Comparison of ENCODE assay signal across 8 cellular contexts in the genomic region with DNA sequence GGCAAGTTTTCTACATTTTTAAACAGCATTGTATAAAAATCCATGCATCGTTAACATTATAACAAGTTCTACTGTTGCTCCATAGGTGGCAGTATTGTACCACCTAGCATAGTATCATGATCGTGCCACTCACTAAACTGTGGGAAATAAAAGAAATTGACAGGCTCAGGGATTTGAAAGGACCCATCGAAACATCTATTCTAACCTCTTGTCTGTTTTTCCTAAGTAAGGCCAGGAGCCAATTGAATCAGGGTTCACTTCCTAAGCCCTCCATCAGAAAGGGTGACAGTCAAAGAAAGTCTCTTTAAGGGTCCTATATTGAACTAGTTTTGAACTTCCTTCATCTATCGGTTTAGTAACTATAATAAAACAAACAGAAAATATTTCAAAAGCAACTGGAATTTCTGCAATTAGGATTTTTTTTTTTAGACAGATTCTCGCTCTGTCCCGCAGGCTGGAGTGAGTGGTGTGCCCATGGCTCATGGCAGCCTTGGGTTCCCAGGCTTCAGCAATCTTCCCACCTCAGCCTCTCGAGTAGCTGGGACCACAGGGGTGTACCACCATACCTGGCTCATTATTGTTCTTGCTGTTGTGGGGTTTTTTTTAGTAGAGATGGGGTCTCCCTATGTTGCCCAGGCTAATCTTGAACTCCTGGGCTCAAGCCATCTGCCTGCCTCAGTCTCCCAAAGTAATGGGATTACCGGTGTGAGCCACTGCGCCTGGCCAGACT. TPM values are rescaled to one million over a fixed set of nuclear protein-coding genes. Genes with fewer than 3 reads are reported as not detected.
DNase-seq lines count a peak whose midpoint lies in the region; ATAC-seq and TF ChIP-seq lines count a peak whose summit lies in the region.

No MANE protein-coding gene starts in this region.

- dilution Hi-C loops in IMR-90 (cut with HindIII; ENCODE audit: low sequenced_read_pairs, unreplicated experiment) = no loop called here

- in situ Hi-C loops in IMR-90 (cut with MboI; ENCODE audit: low sequenced_read_pairs) = loop anchor here (5.0 to 25.0 kb wide), 4 partner anchors 135 to 770 kb away; no protein-coding TSS in a partner anchor

- TF ChIP-seq CTCF in IMR-90 (conservative IDR thresholded peaks at IDR 0.05; ENCODE audit: low read depth, low read length) (peak; percentile 97), SK-N-SH (IDR thresholded peaks at IDR 0.05) (peak; percentile 93), esophagus squamous epithelium (IDR thresholded peaks at IDR 0.05) (peak; percentile 62 to 91 (median 78)), nephron progenitor cell (IDR thresholded peaks at IDR 0.05) (peak; percentile 85)

- no peak overlapping the region for H2BK120ac ChIP-seq in IMR-90 (ENCODE audit: low read depth, low read length)

- no TSS peak for BruUV-seq in IMR-90 (replicated peaks; lab: Mats Ljungman, UMichigan)

- H3K36me3 Mint-ChIP-seq in activated CD4-positive, alpha-beta T cell treated with anti-CD3 and anti-CD28 coated beads, Interleukin-2, amount 10 ng/mL, durations not matched to agents 7 days and 5 days (ENCODE audit: low read depth) = no peaks in the 10 kb centered on the region
- peaks cover 20% of the 10 kb centered on the region for H3K36me3 Mint-ChIP-seq in nephron progenitor cell (ENCODE audit: low read depth)

- no peak overlapping the region for H2BK5ac ChIP-seq in IMR-90 (ENCODE audit: low read depth, low read length, poor library complexity, severe bottlenecking)

- H3K4me1 ChIP-seq in IMR-90 (ENCODE audit: control insufficient read depth, insufficient read depth, low read length) (no peaks in the 10 kb centered on the region), SK-N-SH (ENCODE audit: control insufficient read depth in 1 of 2, insufficient read depth in 2 of 2, low read depth in 1 of 2, low read length in 1 of 2) (no peaks in the 10 kb centered on the region), esophagus squamous epithelium (no peaks in the 10 kb centered on the region)

- TF ChIP-seq POLR2A in IMR-90 (IDR thresholded peaks at IDR 0.05; ENCODE audit: low read depth, low read length) (no peak), esophagus squamous epithelium (IDR thresholded peaks at IDR 0.05) (no peak)

- H2AFZ ChIP-seq in IMR-90 (replicated peaks; ENCODE audit: low read length, poor library complexity) (no peak overlapping the region), SK-N-SH (ENCODE audit: low read depth) (0 out of 2 replicates have a peak overlapping the region, but pooled peaks have one; percentile 55)

- H2AK5ac ChIP-seq in IMR-90 (ENCODE audit: low read depth, low read length) = no peak overlapping the region

- no peaks in the 10 kb centered on the region for H3F3A ChIP-seq in SK-N-SH (replicated peaks; ENCODE audit: insufficient read depth)

- no peak overlapping the region for H4K8ac ChIP-seq in IMR-90 (ENCODE audit: low read depth in 2 of 2, low read length in 2 of 2)

- H3K18ac ChIP-seq in IMR-90 (ENCODE audit: low read depth, low read length) = no peak overlapping the region

- peaks cover 4% of the 10 kb centered on the region; the same call in 1 of the 2 replicates for H3K36me3 ChIP-seq in IMR-90 (ENCODE audit: control insufficient read depth, insufficient read depth, low read length)
- H3K36me3 ChIP-seq in SK-N-SH (replicated peaks in 1 of 2; ENCODE audit: control insufficient read depth in 1 of 2, insufficient read depth in 2 of 2, low read length in 1 of 2) = peaks cover 2 to 9% of the 10 kb centered on the region in 2 experiments
- no peaks in the 10 kb centered on the region for H3K36me3 ChIP-seq in esophagus squamous epithelium

- ATAC-seq in GM21381 (IDR thresholded peaks at IDR 0.05; ENCODE audit: unreplicated experiment) (peak; percentile 86), IMR-90 (ENCODE audit: low read depth) (peak; percentile 94)

- H3K23ac ChIP-seq in IMR-90 (ENCODE audit: low read depth, low read length) = no peak overlapping the region

- peak; percentile 94 for TF ChIP-seq RAD21 in IMR-90 (IDR thresholded peaks at IDR 0.05; ENCODE audit: low read length)
- peak; percentile 94 for TF ChIP-seq RAD21 in SK-N-SH (IDR thresholded peaks at IDR 0.05; ENCODE audit: low read length)

- no peak overlapping the region for H3K56ac ChIP-seq in IMR-90 (ENCODE audit: extremely low read depth, insufficient read depth, low read length)

- H2BK20ac ChIP-seq in IMR-90 (ENCODE audit: low read depth, low read length) = no peak overlapping the region

- peaks cover 42% of the 10 kb centered on the region; the same call in 1 of the 2 replicates for H3K79me2 ChIP-seq in SK-N-SH (ENCODE audit: insufficient read depth)

- no peak overlapping the region for H2BK15ac ChIP-seq in IMR-90 (ENCODE audit: low read depth, low read length)

- H3K27ac ChIP-seq in IMR-90 (ENCODE audit: insufficient read depth, low read length) (no peak overlapping the region), SK-N-SH (ENCODE audit: low read depth in 2 of 2, low read length in 1 of 2) (peak overlapping the region in 1 of 2 experiments; percentile 34; a peak in 1 of 4 replicates), esophagus squamous epithelium (no peak overlapping the region)

- no peak for TF ChIP-seq EP300 in SK-N-SH (IDR thresholded peaks at IDR 0.05; ENCODE audit: borderline replicate concordance in 1 of 2, low read depth in 1 of 2, low read length in 1 of 2)

- H3K9me2 ChIP-seq in SK-N-SH = no peaks in the 10 kb centered on the region

- no peak overlapping the region for H4K91ac ChIP-seq in IMR-90 (ENCODE audit: insufficient read depth, low read depth, low read length)

- H3K27ac Mint-ChIP-seq in activated CD4-positive, alpha-beta T cell treated with anti-CD3 and anti-CD28 coated beads, Interleukin-2, amount 10 ng/mL, durations not matched to agents 7 days and 5 days = no peak overlapping the region
- no peak overlapping the region for H3K27ac Mint-ChIP-seq in nephron progenitor cell

- peak; percentile 52 for DNase-seq in activated CD4-positive, alpha-beta T cell treated with anti-CD3 and anti-CD28 coated beads, Interleukin-2, amount 10 ng/mL, durations not matched to agents 7 days and 5 days
- DNase-seq in activated CD4-positive, alpha-beta T cell treated with anti-CD3 and anti-CD28 coated beads, Interleukin-2, amount 50 U/mL, for 48 hours = no peak
- DNase-seq in IMR-90 (peak; percentile 68), SK-N-SH (peak; percentile 60), esophagus squamous epithelium (lab: John Stamatoyannopoulos, UW) (no peak), nephron progenitor cell (peak; percentile 15), NCI-H1930 (lab: John Stamatoyannopoulos, UW) (no peak)

- 20% methylated on average over 1 of the region's 9 CpGs; no CpG with 5 or more reads in 1 of the 2 experiments for WGBS in IMR-90 (ENCODE audit: extremely low coverage in 2 of 2, insufficient read length in 1 of 2), 2 experiments
- WGBS in SK-N-SH (ENCODE audit: low lambda C conversion rate) = 64% methylated on average over 9 of the region's 9 CpGs
- 59% methylated on average over 9 of the region's 9 CpGs for WGBS in esophagus squamous epithelium, 2 donors

- H3K27me3 Mint-ChIP-seq in activated CD4-positive, alpha-beta T cell treated with anti-CD3 and anti-CD28 coated beads, Interleukin-2, amount 10 ng/mL, durations not matched to agents 7 days and 5 days = no peaks in the 10 kb centered on the region
- no peaks in the 10 kb centered on the region for H3K27me3 Mint-ChIP-seq in nephron progenitor cell (ENCODE audit: low read depth, poor library complexity)

- H3K27me3 ChIP-seq in IMR-90 (ENCODE audit: control insufficient read depth, insufficient read depth, low read length) = no peaks in the 10 kb centered on the region
- no peaks in the 10 kb centered on the region for H3K27me3 ChIP-seq in SK-N-SH (ENCODE audit: insufficient read depth)
- no peaks in the 10 kb centered on the region for H3K27me3 ChIP-seq in esophagus squamous epithelium

- H3K9me3 Mint-ChIP-seq in activated CD4-positive, alpha-beta T cell treated with anti-CD3 and anti-CD28 coated beads, Interleukin-2, amount 10 ng/mL, durations not matched to agents 7 days and 5 days = no peaks in the 10 kb centered on the region
- H3K9me3 Mint-ChIP-seq in nephron progenitor cell = no peaks in the 10 kb centered on the region

- no peaks in the 10 kb centered on the region for H3K9me3 ChIP-seq in IMR-90 (ENCODE audit: control insufficient read depth, insufficient read depth, low read length)
- no peaks in the 10 kb centered on the region for H3K9me3 ChIP-seq in SK-N-SH
- no peaks in the 10 kb centered on the region for H3K9me3 ChIP-seq in esophagus squamous epithelium

- H4K20me1 ChIP-seq in IMR-90 (ENCODE audit: insufficient read depth, low read length) = peaks cover 5% of the 10 kb centered on the region; the same call in 1 of the 2 replicates
- no peaks in the 10 kb centered on the region for H4K20me1 ChIP-seq in SK-N-SH (ENCODE audit: insufficient read depth)

- H4K5ac ChIP-seq in IMR-90 (ENCODE audit: low read depth, low read length) = no peak overlapping the region

- peaks cover 1% of the 10 kb centered on the region for H3K4me1 Mint-ChIP-seq in activated CD4-positive, alpha-beta T cell treated with anti-CD3 and anti-CD28 coated beads, Interleukin-2, amount 10 ng/mL, durations not matched to agents 7 days and 5 days
- H3K4me1 Mint-ChIP-seq in nephron progenitor cell = no peaks in the 10 kb centered on the region

- H3K4me3 ChIP-seq in IMR-90 (ENCODE audit: insufficient read depth, low read depth, low read length) = no peak overlapping the region
- peak overlapping the region in 1 of 2 experiments; percentile 50; a peak in 1 of 4 replicates for H3K4me3 ChIP-seq in SK-N-SH (ENCODE audit: low read depth in 2 of 2, low read length in 1 of 2)
- H3K4me3 ChIP-seq in esophagus squamous epithelium = no peak overlapping the region

- H3K9me1 ChIP-seq in IMR-90 (ENCODE audit: insufficient read depth, low read length) = no peaks in the 10 kb centered on the region

- intact Hi-C loops in IMR-90 (cut with micrococcal nuclease) = loop anchor here (1.0 to 5.0 kb wide), 4 partner anchors 136 to 608 kb away; no protein-coding TSS in a partner anchor
- intact Hi-C loops in esophagus squamous epithelium (cut with DNase I) = loop anchor here (5.0 to 10.0 kb wide), 2 partner anchors 140 to 497 kb away; no protein-coding TSS in a partner anchor

- H3K4me3 Mint-ChIP-seq in activated CD4-positive, alpha-beta T cell treated with anti-CD3 and anti-CD28 coated beads, Interleukin-2, amount 10 ng/mL, durations not matched to agents 7 days and 5 days = no peak overlapping the region
- no peak overlapping the region for H3K4me3 Mint-ChIP-seq in nephron progenitor cell

- peaks cover 0 to 13% of the 10 kb centered on the region in 2 experiments; a peak in 3 of 4 replicates for H3K79me1 ChIP-seq in IMR-90 (ENCODE audit: low read depth in 1 of 2, low read length in 2 of 2)

- H3K9ac ChIP-seq in IMR-90 (ENCODE audit: low read depth, low read length) = no peak overlapping the region
- H3K9ac ChIP-seq in SK-N-SH = no peak overlapping the region

- CTCF ChIA-PET in activated CD4-positive, alpha-beta T cell treated with anti-CD3 and anti-CD28 coated beads, Interleukin-2, amount 10 ng/mL, durations not matched to agents 7 days and 5 days (lab: Charles Lee) = interaction anchor here (0.6 to 1.9 kb wide), 3 partner anchors 15 to 134 kb away, joined by 4 to 6 read pairs (median 5); no protein-coding TSS in a partner anchor
- CTCF ChIA-PET in IMR-90 (lab: Yijun Ruan, JAX) = no interaction called here
- CTCF ChIA-PET in SK-N-SH (lab: Yijun Ruan, JAX) = interaction anchor here (0.6 to 2.3 kb wide), 15 partner anchors 9 to 267 kb away, joined by 3 to 9 read pairs (median 3); no protein-coding TSS in a partner anchor

- no peak overlapping the region for H3K4ac ChIP-seq in IMR-90 (ENCODE audit: low read depth, low read length)

- H3K4me2 ChIP-seq in IMR-90 (ENCODE audit: low read depth, low read length) = peak overlapping the region; percentile 77; the same call in 1 of the 2 replicates
- H3K4me2 ChIP-seq in SK-N-SH = no peak overlapping the region

- no peak overlapping the region for H3K14ac ChIP-seq in IMR-90 (replicated peaks; ENCODE audit: low read depth, low read length)

- H2AK9ac ChIP-seq in IMR-90 (replicated peaks; ENCODE audit: low read depth, low read length, poor library complexity) = no peak overlapping the region

- POLR2A ChIA-PET in activated CD4-positive, alpha-beta T cell treated with anti-CD3 and anti-CD28 coated beads, Interleukin-2, amount 10 ng/mL, durations not matched to agents 7 days and 5 days (lab: Charles Lee) = no interaction called here
- POLR2A ChIA-PET in IMR-90 (lab: Charles Lee; ENCODE audit: unreplicated experiment) = no interaction called here
- POLR2A ChIA-PET in SK-N-SH (lab: Yijun Ruan, JAX) = no interaction called here

RNA-seq across cellular contexts. Expression of gene HACD1, which starts 9.4 kb away (rescaled TPM):
- under 1 TPM; 0.47 to 0.69 TPM for total RNA-seq in activated CD4-positive, alpha-beta T cell treated with anti-CD3 and anti-CD28 coated beads, Interleukin-2, amount 10 ng/mL, durations not matched to agents 7 days and 5 days
- total RNA-seq in IMR-90 (2012; rRNA removed) (10.0 and 23.6 TPM in 2 replicates), esophagus squamous epithelium (10 to 100 TPM; 11.0 to 23.8 (median 16.7) TPM)
- polyA plus RNA-seq in IMR-90 (2012; rRNA removed) (17.8 and 24.9 TPM in 2 replicates), SK-N-SH (2012; rRNA removed) (23.9 and 31.7 TPM in 2 replicates)
- 10.3 and 14.4 TPM in 2 replicates for polyA plus RNA-seq in IMR-90 (2012; cell fraction: cytosol; rRNA removed)
- 7.9 and 16.2 TPM in 2 replicates for polyA plus RNA-seq in IMR-90 (2012; cell fraction: nucleus; rRNA removed; ENCODE audit: low replicate concordance)
- polyA plus RNA-seq in SK-N-SH (2012; cell fraction: cytosol; rRNA removed) = 31.7 and 47.3 TPM in 2 replicates
- polyA plus RNA-seq in SK-N-SH (2012; cell fraction: nucleus; rRNA removed) = 21.4 and 30.2 TPM in 2 replicates

RNA-seq across cellular contexts. Expression of gene STAM, which starts 36.2 kb away (rescaled TPM):
- total RNA-seq in activated CD4-positive, alpha-beta T cell treated with anti-CD3 and anti-CD28 coated beads, Interleukin-2, amount 10 ng/mL, durations not matched to agents 7 days and 5 days = 10 to 100 TPM; 16.6 to 23.8 TPM
- total RNA-seq in IMR-90 (2012; rRNA removed) = 22.9 and 31.9 TPM in 2 replicates
- polyA plus RNA-seq in IMR-90 (2012; rRNA removed) = 23.3 and 24.6 TPM in 2 replicates
- 9.1 and 9.3 TPM in 2 replicates for polyA plus RNA-seq in IMR-90 (2012; cell fraction: cytosol; rRNA removed)
- polyA plus RNA-seq in IMR-90 (2012; cell fraction: nucleus; rRNA removed; ENCODE audit: low replicate concordance) = 10.0 and 25.1 TPM in 2 replicates
- polyA plus RNA-seq in SK-N-SH (2012; rRNA removed) = 19.1 and 23.9 TPM in 2 replicates
- polyA plus RNA-seq in SK-N-SH (2012; cell fraction: cytosol; rRNA removed) = 19.9 and 21.8 TPM in 2 replicates
- polyA plus RNA-seq in SK-N-SH (2012; cell fraction: nucleus; rRNA removed) = 16.4 and 22.2 TPM in 2 replicates
- total RNA-seq in esophagus squamous epithelium = 10 to 100 TPM; 19.9 to 28.6 (median 22.7) TPM

Comparison
In these comparisons a context has a peak if more than half of its experiments do, and no peak if none do; other contexts are left out.
1. DNase-seq: peak in activated CD4-positive, alpha-beta T cell treated with anti-CD3 and anti-CD28 coated beads, Interleukin-2, amount 10 ng/mL, durations not matched to agents 7 days and 5 days (single experiment), IMR-90 (single experiment), SK-N-SH (single experiment) and nephron progenitor cell (single experiment); none in activated CD4-positive, alpha-beta T cell treated with anti-CD3 and anti-CD28 coated beads, Interleukin-2, amount 50 U/mL, for 48 hours (0 of 2), esophagus squamous epithelium (single experiment) and NCI-H1930 (0 of 2).
2. Peak in every context shown above with its lines, with median percentiles within 50 percentile points of each other: CTCF ChIP-seq.